ENCODE assay signal across 30 cellular contexts in genomic region chr4:136841526-136841925, GRCh38.
DNase-seq lines count a peak whose midpoint lies in the region; ATAC-seq and TF ChIP-seq lines count a peak whose summit lies in the region.
"Had no signal": no experiment of that assay in that cellular context is flagged by ENCODE, and none has a peak within 500 bp of the region (broad histone marks: within the 10 kb centered on the region; RNA-seq: fewer than 3 reads in every experiment).

No MANE protein-coding gene starts in this region.

- TF ChIP-seq CTCF in MM.1S (IDR thresholded peaks at IDR 0.05; ENCODE audit: low read length) (no peak), mucosa of descending colon (IDR thresholded peaks at IDR 0.05) (no peak)

- no peak overlapping the region for H2AFZ ChIP-seq in MM.1S (ENCODE audit: low read length)

- no peaks in the 10 kb centered on the region for H3K27me3 ChIP-seq in MM.1S (replicated peaks; ENCODE audit: insufficient read depth, low read length)
- H3K27me3 ChIP-seq: heart left ventricle, ovary, testis had no signal

- ATAC-seq in GM18511 (IDR thresholded peaks at IDR 0.05; ENCODE audit: unreplicated experiment) (peak; percentile 78), GM19463 (IDR thresholded peaks at IDR 0.05; ENCODE audit: unreplicated experiment) (peak; percentile 74), HG03060 (IDR thresholded peaks at IDR 0.05; ENCODE audit: low read depth, unreplicated experiment) (peak; percentile 86), GM19351 (IDR thresholded peaks at IDR 0.05; ENCODE audit: unreplicated experiment) (no peak), GM19395 (IDR thresholded peaks at IDR 0.05; ENCODE audit: unreplicated experiment) (no peak), mucosa of descending colon (no peak)
- ATAC-seq: activated CD4-positive, alpha-beta T cell treated with anti-CD3 and anti-CD28 coated beads for 36 hours; heart left ventricle; HepG2; stimulated activated naive B cell treated with anti-CD40 and anti-IgM and Interleukin-4, amounts not matched to agents 10 μg/mL and 1 μg/mL and 100 μg/mL, for 72 hours had no signal

- no peak overlapping the region for H3K27ac ChIP-seq in MM.1S (ENCODE audit: low read length)
- H3K27ac ChIP-seq: heart left ventricle, HL-60, ovary, testis had no signal

- H3K4me2 ChIP-seq in MM.1S (ENCODE audit: low read depth, low read length): no peak overlapping the region

- no peaks in the 10 kb centered on the region for H3K36me3 ChIP-seq in MM.1S (replicated peaks; ENCODE audit: insufficient read depth, low read length)
- no peaks in the 10 kb centered on the region for H3K36me3 ChIP-seq in mucosa of descending colon (ENCODE audit: low read depth)
- H3K36me3 ChIP-seq: heart left ventricle, ovary had no signal

- no peaks in the 10 kb centered on the region for H4K20me1 ChIP-seq in MM.1S (ENCODE audit: insufficient read depth, low read length)

- H3K9me3 ChIP-seq in MM.1S (replicated peaks; ENCODE audit: insufficient read depth, low read length) (no peaks in the 10 kb centered on the region), mucosa of descending colon (no peaks in the 10 kb centered on the region)
- H3K9me3 ChIP-seq: ovary, testis had no signal

- H3K9me2 ChIP-seq in MM.1S (replicated peaks; ENCODE audit: insufficient read depth, low read length): no peaks in the 10 kb centered on the region

- intact Hi-C loops in mucosa of descending colon (cut with DNase I, micrococcal nuclease): no loop called here

- H3K9ac ChIP-seq in MM.1S (ENCODE audit: low read length): no peak overlapping the region

- H3F3A ChIP-seq in MM.1S (ENCODE audit: insufficient read depth, low read length): no peaks in the 10 kb centered on the region

- no peaks in the 10 kb centered on the region for H3K79me2 ChIP-seq in MM.1S (ENCODE audit: low read length)

- H3K4me3 ChIP-seq in MM.1S (ENCODE audit: low read length) (no peak overlapping the region), mucosa of descending colon (no peak overlapping the region)
- H3K4me3 ChIP-seq: heart left ventricle, lung, ovary, testis had no signal

- DNase-seq in MM.1S (peak; percentile 58), mucosa of descending colon (no peak)
- DNase-seq in activated T-cell treated with anti-CD3 and anti-CD28 coated beads, Interleukin-2, amount 50 U/mL, for 1 hour: no peak
- DNase-seq: activated CD4-positive, alpha-beta T cell treated with anti-CD3 and anti-CD28 coated beads for 36 hours; activated gamma-delta T cell treated with Interleukin-2 at 50 U/mL for 16 hours; C1 segment of cervical spinal cord; effector CD8-positive, alpha-beta T cell; erythroblast; foreskin fibroblast; GOT3; heart left ventricle; NCI-H1048; NCI-H1694 treated with DMSO at 0.1 percent for 48 hours; NCI-H526; nephron progenitor cell; ovary; RPMI8226; stimulated activated CD4-positive, alpha-beta T cell treated with anti-CD3 and anti-CD28 coated beads, Interleukin-12 subunit alpha, Interleukin-12 subunit beta, amount 100 ng/mL, for 4 hours; stimulated activated CD4-positive, alpha-beta T cell treated with anti-CD3 and anti-CD28 coated beads, Interleukin-4, amount 100 ng/mL, for 24 hours; stimulated activated naive B cell treated with anti-CD40 and anti-IgM and Interleukin-4, amounts not matched to agents 10 μg/mL and 1 μg/mL and 100 μg/mL, for 72 hours; T-helper 2 cell; testis had no signal

- H3K4me1 ChIP-seq in MM.1S (ENCODE audit: low read length): no peaks in the 10 kb centered on the region
- no peaks in the 10 kb centered on the region for H3K4me1 ChIP-seq in mucosa of descending colon (ENCODE audit: low read depth)
- H3K4me1 ChIP-seq: heart left ventricle, testis had no signal

Comparison
In these comparisons a context has a peak if more than half of its experiments do, and no peak if none do; other contexts are left out.
1. ATAC-seq: peak in GM18511 (single experiment), GM19463 (single experiment) and HG03060 (single experiment); none in GM19351 (single experiment), GM19395 (single experiment) and mucosa of descending colon (single experiment).